13 cellular contexts compared by ENCODE assay signal in the genomic region with DNA sequence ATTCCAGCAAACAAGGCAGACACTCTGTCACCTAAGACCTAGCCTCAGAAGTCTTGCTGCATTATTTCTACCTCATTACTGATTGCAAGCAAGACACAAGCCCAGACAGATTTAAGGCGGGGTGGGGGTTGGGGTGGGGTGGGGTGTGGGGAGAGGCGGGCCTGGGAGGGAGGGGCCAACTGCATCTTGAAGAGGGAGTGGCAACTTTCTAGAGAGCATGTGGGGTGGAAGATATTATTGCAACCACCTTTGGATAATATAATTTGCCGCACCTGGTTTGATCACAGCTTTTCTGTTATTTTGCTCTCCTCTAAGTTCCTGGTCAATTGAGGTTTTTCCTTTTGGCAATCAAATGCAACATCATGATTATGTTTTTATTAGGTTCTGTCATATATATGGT.
A peak's percentile ranks its signal among the peaks of the same experiment; 100 is the strongest.
DNase-seq lines count a peak whose midpoint lies in the region; ATAC-seq, FAIRE-seq and TF ChIP-seq lines count a peak whose summit lies in the region.
"Had no signal": no experiment of that assay in that cellular context is flagged by ENCODE, and none has a peak within 500 bp of the region (broad histone marks: within the 10 kb centered on the region; RNA-seq: fewer than 3 reads in every experiment).

No MANE protein-coding gene starts in this region.

- no peaks in the 10 kb centered on the region for H3K23me2 ChIP-seq in H1 (ENCODE audit: low read depth, low read length)

- H2BK15ac ChIP-seq in H1 (ENCODE audit: low read length), result no peak overlapping the region

- intact Hi-C loops in mucosa of descending colon (cut with DNase I, micrococcal nuclease), result no loop called here
- intact Hi-C loops in left cardiac atrium (cut with DNase I), result no loop called here

- no peak overlapping the region for H4K91ac ChIP-seq in H1 (replicated peaks; ENCODE audit: insufficient read length, low read length)

- peak; percentile 77 for ATAC-seq in mucosa of descending colon
- no peak for ATAC-seq in left cardiac atrium
- ATAC-seq in HG02870 (IDR thresholded peaks at IDR 0.05; ENCODE audit: unreplicated experiment), result no peak

- CTCF ChIA-PET in H1 (lab: Charles Lee; ENCODE audit: partially characterized antibody), result interaction anchor here (1.4 kb wide), 1 partner anchor 9 kb away, joined by 3 read pairs; no protein-coding TSS in a partner anchor

- TF ChIP-seq POLR2A in H1 (IDR thresholded peaks at IDR 0.05; ENCODE audit: control extremely low read depth in 1 of 2, low read depth in 2 of 2, low read length in 2 of 2), result no peak

- no peak overlapping the region for H2BK5ac ChIP-seq in H1 (ENCODE audit: low read depth, low read length)

- FAIRE-seq in GM18507 (lab: Jason Lieb, UNC) (peak; percentile 26), H1 (lab: Jason Lieb, UNC) (no peak)
- FAIRE-seq: H54 had no signal

- H3K9ac ChIP-seq in H1 (replicated peaks in 1 of 4; ENCODE audit: extremely low read depth in 1 of 4, low read depth in 3 of 4, low read length in 3 of 4), result no peak overlapping the region

- H3K14ac ChIP-seq in H1 (ENCODE audit: insufficient read length), result no peak overlapping the region

- H3K56ac ChIP-seq in H1 (replicated peaks; ENCODE audit: insufficient read length, low read depth, low read length), result no peak overlapping the region

- TF ChIP-seq RAD21 in H1 (IDR thresholded peaks at IDR 0.05 in 1 of 2, conservative IDR thresholded peaks at IDR 0.05 in 1 of 2; ENCODE audit: low read depth in 2 of 2, low read length in 2 of 2), result no peak

- no peaks in the 10 kb centered on the region for H3K79me2 ChIP-seq in H1 (ENCODE audit: control insufficient read depth in 1 of 2, insufficient read depth in 2 of 2, low read length in 2 of 2)

- H2BK120ac ChIP-seq in H1 (replicated peaks; ENCODE audit: low read depth, low read length), result no peak overlapping the region

- no peaks in the 10 kb centered on the region for H3K27me3 ChIP-seq in H1 (replicated peaks in 1 of 4; ENCODE audit: control insufficient read depth in 3 of 4, extremely low read depth in 1 of 4, insufficient read depth in 3 of 4, low read length in 3 of 4)
- no peaks in the 10 kb centered on the region for H3K27me3 ChIP-seq in effector memory CD4-positive, alpha-beta T cell (replicated peaks; ENCODE audit: control insufficient read depth, insufficient read depth, low read length, poor library complexity, severe bottlenecking)

- no peak overlapping the region for H3K4ac ChIP-seq in H1 (replicated peaks; ENCODE audit: insufficient read length, low read depth, low read length)

- TF ChIP-seq CTCF in H1 (IDR thresholded peaks at IDR 0.05; ENCODE audit: control extremely low read depth in 1 of 3, insufficient read depth in 1 of 3, low read depth in 1 of 3, low read length in 3 of 3) (no peak), mucosa of descending colon (IDR thresholded peaks at IDR 0.05) (no peak)

- no peak overlapping the region for H4K8ac ChIP-seq in H1 (ENCODE audit: extremely low read depth, insufficient read depth, low read length)

- no peak overlapping the region for H2BK20ac ChIP-seq in H1 (ENCODE audit: low read length)

- H3K9me3 ChIP-seq in H1 (ENCODE audit: insufficient read depth in 2 of 2, low read depth in 1 of 2, low read length in 1 of 2), result no peaks in the 10 kb centered on the region
- H3K9me3 ChIP-seq in mucosa of descending colon, result no peaks in the 10 kb centered on the region
- no peaks in the 10 kb centered on the region for H3K9me3 ChIP-seq in effector memory CD4-positive, alpha-beta T cell (ENCODE audit: control insufficient read depth, low read length)

- H3K23ac ChIP-seq in H1 (ENCODE audit: insufficient read length), result no peak overlapping the region

- DNase-seq in GM18507 (ENCODE audit: extremely low spot score, insufficient read length, low read depth) (no peak), NCI-H2171 treated with DMSO at 0.1 percent for 48 hours (lab: John Stamatoyannopoulos, UW) (peak; percentile 62), H1 (ENCODE audit: low read depth in 1 of 2, low spot score in 2 of 2) (no peak), mucosa of descending colon (peak in 2 of 3 donors; percentile 24 to 40), left cardiac atrium (no peak)
- DNase-seq in effector memory CD4-positive, alpha-beta T cell, result no peak
- DNase-seq: ACHN; C1 segment of cervical spinal cord; Calu3; CD4-positive, alpha-beta T cell; DMS 273 treated with DMSO at 0.1 percent for 48 hours had no signal

- H4K5ac ChIP-seq in H1 (ENCODE audit: insufficient read length, low read depth, low read length), result no peak overlapping the region

- H3K36me3 ChIP-seq in H1 (ENCODE audit: control insufficient read depth in 2 of 4, insufficient read depth in 4 of 4, low read length in 3 of 4) (no peaks in the 10 kb centered on the region), mucosa of descending colon (ENCODE audit: low read depth) (no peaks in the 10 kb centered on the region)
- H3K36me3 ChIP-seq in effector memory CD4-positive, alpha-beta T cell (ENCODE audit: control insufficient read depth, insufficient read depth, low read length), result no peaks in the 10 kb centered on the region

- H3K18ac ChIP-seq in H1 (ENCODE audit: extremely low read depth, low read length), result no peak overlapping the region

- POLR2A ChIA-PET in H1 (lab: Charles Lee; ENCODE audit: partially characterized antibody), result no interaction called here

- whole genome bisulfite sequencing in H1 (ENCODE audit: extremely low coverage in 1 of 2, insufficient coverage in 1 of 2, insufficient read length in 1 of 2, insufficient replicate concordance in 2 of 2, low coverage in 1 of 2, low lambda C conversion rate in 2 of 2, missing lambda C conversion rate in 1 of 2), 2 experiments, result 100% methylated on average over 1 of the region's 3 CpGs; no CpG with 5 or more reads in 1 of the 2 experiments

- no peak for TF ChIP-seq EP300 in H1 (IDR thresholded peaks at IDR 0.05; ENCODE audit: borderline replicate concordance in 1 of 2, low read depth in 2 of 2, low read length in 2 of 2)

- no peak overlapping the region for H2BK12ac ChIP-seq in H1 (ENCODE audit: low read depth, low read length)

- H3K27ac ChIP-seq in H1 (ENCODE audit: low read depth, low read length), result no peak overlapping the region
- H3K27ac ChIP-seq in effector memory CD4-positive, alpha-beta T cell (ENCODE audit: insufficient read depth, low read length, poor library complexity, severe bottlenecking), result no peak overlapping the region

- H3K4me2 ChIP-seq in H1 (ENCODE audit: insufficient read depth in 1 of 2, low read depth in 2 of 2, low read length in 2 of 2), result no peak overlapping the region

- no peaks in the 10 kb centered on the region for H3K79me1 ChIP-seq in H1 (ENCODE audit: low read depth, low read length)

- peak overlapping the region; percentile 88; the same call in 1 of the 2 replicates for H2AFZ ChIP-seq in H1 (ENCODE audit: low read length)

- H3K4me1 ChIP-seq in H1 (replicated peaks in 1 of 4; ENCODE audit: control insufficient read depth in 3 of 4, insufficient read depth in 4 of 4, low read length in 3 of 4) (peaks cover 0 to 2% (median 0%) of the 10 kb centered on the region in 4 experiments; a peak in 1 of 7 replicates), mucosa of descending colon (ENCODE audit: low read depth) (no peaks in the 10 kb centered on the region)
- H3K4me1 ChIP-seq in effector memory CD4-positive, alpha-beta T cell (ENCODE audit: control insufficient read depth, insufficient read depth, low read length, poor library complexity, severe bottlenecking), result no peaks in the 10 kb centered on the region

- no peak overlapping the region for H2AK5ac ChIP-seq in H1 (ENCODE audit: low read depth, low read length)

- no peaks in the 10 kb centered on the region for H4K20me1 ChIP-seq in H1 (replicated peaks in 1 of 2; ENCODE audit: control insufficient read depth in 1 of 2, insufficient read depth in 2 of 2, low read length in 2 of 2)

- H3K4me3 ChIP-seq in H1 (ENCODE audit: extremely low read depth in 1 of 4, insufficient read depth in 2 of 4, low read depth in 3 of 4, low read length in 4 of 4) (no peak overlapping the region), mucosa of descending colon (no peak overlapping the region)
- H3K4me3 ChIP-seq in effector memory CD4-positive, alpha-beta T cell (ENCODE audit: insufficient read depth, low read depth, low read length, poor library complexity, severe bottlenecking), result no peak overlapping the region

TF ChIP-seq in H1, 55 proteins besides CTCF, POLR2A, EP300 and RAD21:
- TF ChIP-seq RXRA (IDR thresholded peaks at IDR 0.05; ENCODE audit: insufficient read depth, low read depth, low read length) (no peak), ZNF274 (IDR thresholded peaks at IDR 0.05; ENCODE audit: borderline replicate concordance, extremely low read depth, low read length) (no peak), CREB1 (IDR thresholded peaks at IDR 0.05) (no peak), GABPA (IDR thresholded peaks at IDR 0.05; ENCODE audit: borderline replicate concordance, insufficient read depth, low read length) (no peak), TAF1 (IDR thresholded peaks at IDR 0.05; ENCODE audit: low read depth, low read length) (no peak), FOSL1 (IDR thresholded peaks at IDR 0.05; ENCODE audit: insufficient read depth, low read depth, low read length) (no peak), TEAD4 (IDR thresholded peaks at IDR 0.05; ENCODE audit: low read depth, low read length) (no peak), SP4 (IDR thresholded peaks at IDR 0.05; ENCODE audit: low read length) (no peak), POLR2AphosphoS5 (IDR thresholded peaks at IDR 0.05; ENCODE audit: low read depth, low read length) (no peak), SIX5 (IDR thresholded peaks at IDR 0.05; ENCODE audit: low read depth, low read length) (no peak), KDM1A (IDR thresholded peaks at IDR 0.05; ENCODE audit: borderline replicate concordance, low read length) (no peak), CBX5 (IDR thresholded peaks at IDR 0.05; ENCODE audit: low read depth, low read length) (no peak), TCF12 (IDR thresholded peaks at IDR 0.05; ENCODE audit: low read depth, low read length) (no peak)
- TF ChIP-seq, protein P1, sequence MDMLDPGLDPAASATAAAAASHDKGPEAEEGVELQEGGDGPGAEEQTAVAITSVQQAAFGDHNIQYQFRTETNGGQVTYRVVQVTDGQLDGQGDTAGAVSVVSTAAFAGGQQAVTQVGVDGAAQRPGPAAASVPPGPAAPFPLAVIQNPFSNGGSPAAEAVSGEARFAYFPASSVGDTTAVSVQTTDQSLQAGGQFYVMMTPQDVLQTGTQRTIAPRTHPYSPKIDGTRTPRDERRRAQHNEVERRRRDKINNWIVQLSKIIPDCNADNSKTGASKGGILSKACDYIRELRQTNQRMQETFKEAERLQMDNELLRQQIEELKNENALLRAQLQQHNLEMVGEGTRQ (IDR thresholded peaks at IDR 0.05; ENCODE audit: low read length), result no peak
- TF ChIP-seq, protein P2, sequence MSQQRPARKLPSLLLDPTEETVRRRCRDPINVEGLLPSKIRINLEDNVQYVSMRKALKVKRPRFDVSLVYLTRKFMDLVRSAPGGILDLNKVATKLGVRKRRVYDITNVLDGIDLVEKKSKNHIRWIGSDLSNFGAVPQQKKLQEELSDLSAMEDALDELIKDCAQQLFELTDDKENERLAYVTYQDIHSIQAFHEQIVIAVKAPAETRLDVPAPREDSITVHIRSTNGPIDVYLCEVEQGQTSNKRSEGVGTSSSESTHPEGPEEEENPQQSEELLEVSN (IDR thresholded peaks at IDR 0.05), result no peak

Comparison
In these comparisons a context has a peak if more than half of its experiments do, and no peak if none do; other contexts are left out.
1. DNase-seq: peak in NCI-H2171 treated with DMSO at 0.1 percent for 48 hours (single experiment) and mucosa of descending colon (2 of 3); none in GM18507 (single experiment), H1 (0 of 2), effector memory CD4-positive, alpha-beta T cell (0 of 3) and left cardiac atrium (single experiment).